In the genomic region with DNA sequence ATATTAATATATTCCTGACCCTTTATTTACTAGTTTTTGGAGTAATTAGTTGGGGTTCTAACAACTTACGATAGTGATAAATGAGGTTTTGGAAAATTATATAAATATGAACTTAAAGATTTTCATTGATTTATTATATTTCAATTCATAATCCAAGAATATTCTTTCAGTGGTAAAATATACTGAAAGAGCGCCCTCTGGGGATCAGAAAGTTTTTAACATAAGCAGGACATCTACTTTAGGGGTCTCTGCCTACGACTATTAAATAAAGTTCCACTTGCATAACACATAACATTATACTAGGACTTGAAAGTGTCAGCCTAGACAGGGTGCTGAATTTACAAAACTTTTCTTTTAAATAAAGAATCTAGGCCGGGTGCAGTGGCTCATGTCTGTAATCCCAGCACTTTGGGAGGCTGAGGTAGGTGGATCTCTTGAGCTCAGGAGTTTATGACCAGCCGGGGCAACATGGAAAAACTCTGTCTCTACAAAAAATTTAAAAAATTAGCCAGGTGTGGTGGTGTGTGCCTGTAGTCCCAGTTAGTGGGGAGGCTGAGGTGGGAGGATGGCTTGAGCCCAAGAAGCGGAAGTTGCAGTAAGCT, we compare ENCODE assay signal across 1 cellular context.
TF ChIP-seq lines count a peak whose summit lies in the region.

No MANE protein-coding gene starts in this region.

TF ChIP-seq in IMR-90, 13 proteins besides CTCF, POLR2A, EP300 and RAD21:
- TF ChIP-seq, protein P1, sequence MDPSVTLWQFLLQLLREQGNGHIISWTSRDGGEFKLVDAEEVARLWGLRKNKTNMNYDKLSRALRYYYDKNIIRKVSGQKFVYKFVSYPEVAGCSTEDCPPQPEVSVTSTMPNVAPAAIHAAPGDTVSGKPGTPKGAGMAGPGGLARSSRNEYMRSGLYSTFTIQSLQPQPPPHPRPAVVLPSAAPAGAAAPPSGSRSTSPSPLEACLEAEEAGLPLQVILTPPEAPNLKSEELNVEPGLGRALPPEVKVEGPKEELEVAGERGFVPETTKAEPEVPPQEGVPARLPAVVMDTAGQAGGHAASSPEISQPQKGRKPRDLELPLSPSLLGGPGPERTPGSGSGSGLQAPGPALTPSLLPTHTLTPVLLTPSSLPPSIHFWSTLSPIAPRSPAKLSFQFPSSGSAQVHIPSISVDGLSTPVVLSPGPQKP (IDR thresholded peaks at IDR 0.05; ENCODE audit: borderline replicate concordance, low read depth, low read length) = no peak
- TF ChIP-seq FOS (IDR thresholded peaks at IDR 0.05; ENCODE audit: low read depth, low read length) = no peak
- TF ChIP-seq BHLHE40 (IDR thresholded peaks at IDR 0.05; ENCODE audit: low read depth, low read length) = no peak
- no peak for TF ChIP-seq CHD1 (IDR thresholded peaks at IDR 0.05; ENCODE audit: low read depth, low read length)
- TF ChIP-seq MAZ (IDR thresholded peaks at IDR 0.05; ENCODE audit: borderline replicate concordance, low read depth, low read length) = no peak
- TF ChIP-seq, protein P2, sequence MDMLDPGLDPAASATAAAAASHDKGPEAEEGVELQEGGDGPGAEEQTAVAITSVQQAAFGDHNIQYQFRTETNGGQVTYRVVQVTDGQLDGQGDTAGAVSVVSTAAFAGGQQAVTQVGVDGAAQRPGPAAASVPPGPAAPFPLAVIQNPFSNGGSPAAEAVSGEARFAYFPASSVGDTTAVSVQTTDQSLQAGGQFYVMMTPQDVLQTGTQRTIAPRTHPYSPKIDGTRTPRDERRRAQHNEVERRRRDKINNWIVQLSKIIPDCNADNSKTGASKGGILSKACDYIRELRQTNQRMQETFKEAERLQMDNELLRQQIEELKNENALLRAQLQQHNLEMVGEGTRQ (IDR thresholded peaks at IDR 0.05; ENCODE audit: low read depth, low read length) = no peak
- 0 out of 2 replicates have a peak, but pooled peaks have one; percentile 8 for TF ChIP-seq SMC3 (IDR thresholded peaks at IDR 0.05; ENCODE audit: low read depth, low read length)
